ENCODE assay signal across 9 cellular contexts in the genomic region with DNA sequence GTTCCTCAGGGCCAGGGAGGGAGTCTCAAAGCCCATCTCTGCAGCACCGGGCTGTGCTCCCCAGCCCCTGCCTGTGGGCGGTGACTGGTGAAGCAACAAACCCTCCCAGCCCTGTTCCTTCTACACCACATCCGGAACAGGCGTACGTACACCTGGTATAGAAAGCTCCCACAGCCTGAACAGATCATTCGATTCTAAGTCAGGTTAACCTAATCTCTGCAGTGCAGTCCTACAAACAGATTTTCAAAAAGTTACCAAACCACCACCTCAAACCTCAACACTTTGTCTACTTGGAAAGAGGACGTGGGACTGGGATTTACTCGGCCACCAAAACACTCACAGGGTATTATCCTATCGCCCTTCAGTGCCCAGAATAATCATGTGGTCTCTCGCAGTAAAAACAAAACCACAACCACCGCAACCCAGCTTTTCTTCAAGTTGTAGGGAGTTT.
DNase-seq lines count a peak whose midpoint lies in the region; TF ChIP-seq lines count a peak whose summit lies in the region.
"Had no signal": no experiment of that assay in that cellular context is flagged by ENCODE, and none has a peak within 500 bp of the region (broad histone marks: within the 10 kb centered on the region; RNA-seq: fewer than 3 reads in every experiment).

No MANE protein-coding gene starts in this region.

- peak overlapping the region in 1 of 4 donors; percentile 43 for H3K27ac ChIP-seq in Peyer's patch

- no peaks in the 10 kb centered on the region for H3K36me3 ChIP-seq in Peyer's patch

- in situ Hi-C loops in G401 (cut with HindIII; ENCODE audit: low sequenced_read_pairs), result no loop called here

- no peak for TF ChIP-seq CTCF in Peyer's patch (IDR thresholded peaks at IDR 0.05)

- H3K9me3 ChIP-seq in Peyer's patch, result no peaks in the 10 kb centered on the region

- H3K27me3 Mint-ChIP-seq in activated naive CD8-positive, alpha-beta T cell, result no peaks in the 10 kb centered on the region

- H3K27ac Mint-ChIP-seq in activated naive CD8-positive, alpha-beta T cell, result peak overlapping the region; percentile 11
- H3K27ac Mint-ChIP-seq: dendritic cell treated with granulocyte-macrophage colony-stimulating factor and Interleukin-4, amounts not matched to agents 40 ng/mL and 50 ng/mL, for 4 days had no signal

- H3K4me1 ChIP-seq in Peyer's patch, result peaks cover 0 to 11% (median 0%) of the 10 kb centered on the region in 4 donors

- no peaks in the 10 kb centered on the region for H3K9me3 Mint-ChIP-seq in activated naive CD8-positive, alpha-beta T cell (ENCODE audit: low read depth)
- H3K9me3 Mint-ChIP-seq: dendritic cell treated with granulocyte-macrophage colony-stimulating factor and Interleukin-4, amounts not matched to agents 40 ng/mL and 50 ng/mL, for 4 days had no signal

- peak overlapping the region; percentile 68 for H3K4me3 Mint-ChIP-seq in activated naive CD8-positive, alpha-beta T cell
- H3K4me3 Mint-ChIP-seq: dendritic cell treated with granulocyte-macrophage colony-stimulating factor and Interleukin-4, amounts not matched to agents 40 ng/mL and 50 ng/mL, for 4 days had no signal

- peak; percentile 52 for DNase-seq in GF-D8 (lab: John Stamatoyannopoulos, UW)
- DNase-seq in H4 (ENCODE audit: low spot score), result peak; percentile 23
- peak in 2 of 3 donors; percentile 85 to 87 for DNase-seq in Peyer's patch
- DNase-seq in stimulated activated CD4-positive, alpha-beta T cell treated with anti-CD3 and anti-CD28 coated beads, Interleukin-1b, Interleukin-23, amount 100 ng/mL, for 4 hours (ENCODE audit: low read depth in 2 of 2), result peak; percentile 17 to 41
- no peak for DNase-seq in G401 (ENCODE audit: low spot score)
- no peak for DNase-seq in D341Med (ENCODE audit: low spot score)
- DNase-seq in NCI-H187 treated with DMSO at 0.1 percent for 48 hours (lab: John Stamatoyannopoulos, UW), result no peak

- TF ChIP-seq POLR2A in Peyer's patch (IDR thresholded peaks at IDR 0.05), result no peak

- H3K27me3 ChIP-seq in Peyer's patch, result peaks cover 0 to 3% of the 10 kb centered on the region in 2 donors

- peak overlapping the region in 1 of 4 donors; percentile 6 for H3K4me3 ChIP-seq in Peyer's patch

- peaks cover 68% of the 10 kb centered on the region for H3K4me1 Mint-ChIP-seq in activated naive CD8-positive, alpha-beta T cell (ENCODE audit: low read depth)

- H3K36me3 Mint-ChIP-seq in activated naive CD8-positive, alpha-beta T cell, result no peaks in the 10 kb centered on the region

Comparison
In these comparisons a context has a peak if more than half of its experiments do, and no peak if none do; other contexts are left out.
1. DNase-seq: peak in GF-D8 (single experiment), H4 (single experiment), Peyer's patch (2 of 3) and stimulated activated CD4-positive, alpha-beta T cell treated with anti-CD3 and anti-CD28 coated beads, Interleukin-1b, Interleukin-23, amount 100 ng/mL, for 4 hours (2 of 2); none in G401 (single experiment), D341Med (single experiment) and NCI-H187 treated with DMSO at 0.1 percent for 48 hours (single experiment).